In genomic region chr18:25047421-25047820, GRCh38 we compare ENCODE assay signal across 8 cellular contexts.
"Had no signal": no experiment of that assay in that cellular context is flagged by ENCODE, and none has a peak within 500 bp of the region (broad histone marks: within the 10 kb centered on the region; RNA-seq: fewer than 3 reads in every experiment).

No MANE protein-coding gene starts in this region.

- H3K27ac Mint-ChIP-seq: HFFc6 had no signal

- ATAC-seq: HCT116, K562 had no signal

- H3K9me3 ChIP-seq: HAP-1 had no signal

- DNase-seq: GM23248, HFFc6, IMR-90, KG1 had no signal

- FAIRE-seq: HTR-8/SVneo, K562 had no signal

- H3K4me3 Mint-ChIP-seq: HFFc6 had no signal

- H3K27ac ChIP-seq: GM23248 had no signal

- H3K9ac ChIP-seq: GM23248 had no signal

- H3K4me3 ChIP-seq: GM23248, HAP-1, K562 had no signal

- H2AFZ ChIP-seq: GM23248 had no signal

- H3K36me3 ChIP-seq: HAP-1 had no signal
